ENCODE assay signal across 24 cellular contexts in genomic region chr3:101038393-101038792, GRCh38. TPM values are rescaled to one million over a fixed set of nuclear protein-coding genes. Genes with fewer than 3 reads are reported as not detected.
DNase-seq lines count a peak whose midpoint lies in the region; ATAC-seq and TF ChIP-seq lines count a peak whose summit lies in the region.
"Had no signal": no experiment of that assay in that cellular context is flagged by ENCODE, and none has a peak within 500 bp of the region (broad histone marks: within the 10 kb centered on the region; RNA-seq: fewer than 3 reads in every experiment).

No MANE protein-coding gene starts in this region.

- H3K4me1 Mint-ChIP-seq in activated CD4-positive, alpha-beta memory T cell treated with anti-CD3 and anti-CD28 coated beads for 36 hours (ENCODE audit: low read depth): no peaks in the 10 kb centered on the region
- H3K4me1 Mint-ChIP-seq: nephron progenitor cell, T-cell had no signal

- intact Hi-C loops in psoas muscle (cut with DNase I): loop anchor here in 1 of 2 donors (2.0 kb wide), 1 partner anchor 22 kb away; no protein-coding TSS in a partner anchor
- intact Hi-C loops in activated CD4-positive, alpha-beta memory T cell treated with anti-CD3 and anti-CD28 coated beads for 36 hours (cut with micrococcal nuclease): no loop called here

- H3K27me3 ChIP-seq in psoas muscle (ENCODE audit: insufficient read depth in 3 of 3, low read length in 2 of 3): no peaks in the 10 kb centered on the region
- H3K27me3 ChIP-seq: BLaER1, stomach, upper lobe of left lung had no signal

- POLR2A ChIA-PET in activated CD4-positive, alpha-beta memory T cell treated with anti-CD3 and anti-CD28 coated beads for 36 hours (lab: Charles Lee): interaction anchor here (1.0 kb wide), 1 partner anchor 15 kb away, joined by 4 read pairs; no protein-coding TSS in a partner anchor

- no peaks in the 10 kb centered on the region for H3K36me3 Mint-ChIP-seq in activated CD4-positive, alpha-beta memory T cell treated with anti-CD3 and anti-CD28 coated beads for 36 hours
- H3K36me3 Mint-ChIP-seq: T-cell had no signal

- no peaks in the 10 kb centered on the region for H3K4me1 ChIP-seq in psoas muscle

- CTCF ChIA-PET in activated CD4-positive, alpha-beta memory T cell treated with anti-CD3 and anti-CD28 coated beads for 36 hours (lab: Charles Lee): no interaction called here

- no peaks in the 10 kb centered on the region for H3K36me3 ChIP-seq in psoas muscle (ENCODE audit: insufficient read depth in 1 of 2, low read depth in 1 of 2)
- H3K36me3 ChIP-seq: BLaER1, stomach, upper lobe of left lung had no signal

- TF ChIP-seq CTCF in psoas muscle (IDR thresholded peaks at IDR 0.05) (no peak), GM10266 (IDR thresholded peaks at IDR 0.05; ENCODE audit: control insufficient read depth, insufficient read depth, low read depth, missing control alignments) (no peak)

- H3K4me3 Mint-ChIP-seq in activated CD4-positive, alpha-beta memory T cell treated with anti-CD3 and anti-CD28 coated beads for 36 hours: no peak overlapping the region
- H3K4me3 Mint-ChIP-seq: effector memory CD8-positive, alpha-beta T cell; nephron progenitor cell; T-cell had no signal

- no peaks in the 10 kb centered on the region for H3K9me3 Mint-ChIP-seq in activated CD4-positive, alpha-beta memory T cell treated with anti-CD3 and anti-CD28 coated beads for 36 hours
- H3K9me3 Mint-ChIP-seq: effector memory CD8-positive, alpha-beta T cell; nephron progenitor cell; T-cell had no signal

- H3K27ac Mint-ChIP-seq in activated CD4-positive, alpha-beta memory T cell treated with anti-CD3 and anti-CD28 coated beads for 36 hours: no peak overlapping the region
- H3K27ac Mint-ChIP-seq: effector memory CD8-positive, alpha-beta T cell; nephron progenitor cell; T-cell had no signal

- DNase-seq in EH (ENCODE audit: low read depth) (peak; percentile 37), LHCN-M2 (ENCODE audit: low read depth) (peak; percentile 58), epithelial cell of prostate (ENCODE audit: low read depth, low spot score) (peak; percentile 12), psoas muscle (no peak), NCI-H187 (lab: John Stamatoyannopoulos, UW) (no peak), GM10266 (ENCODE audit: extremely low spot score) (no peak)
- no peak for DNase-seq in stimulated activated CD4-positive, alpha-beta T cell treated with anti-CD3 and anti-CD28 coated beads, Interleukin-4, amount 100 ng/mL, for 1 hour
- DNase-seq in activated CD4-positive, alpha-beta memory T cell treated with anti-CD3 and anti-CD28 coated beads for 36 hours: no peak
- DNase-seq: activated gamma-delta T cell treated with Interleukin-2 at 50 U/mL for 16 hours; anterior cingulate cortex; cerebellar nuclear complex; effector memory CD8-positive, alpha-beta T cell; kidney glomerular epithelial cell; MV-4-11; NCI-H2029; NCI-H446 treated with DMSO at 0.1 percent for 48 hours; nephron progenitor cell; stimulated activated CD4-positive, alpha-beta T cell treated with anti-CD3 and anti-CD28 coated beads, Interleukin-2, amount 100 ng/mL, for 48 hours; stomach; T-cell; upper lobe of left lung had no signal

- H3K27ac ChIP-seq in epithelial cell of prostate (peak overlapping the region; percentile 97), psoas muscle (peak overlapping the region; percentile 1)
- H3K27ac ChIP-seq: BLaER1, skin epidermis, stomach, upper lobe of left lung had no signal

- ATAC-seq in psoas muscle: peak in 1 of 4 donors; percentile 22
- ATAC-seq: effector memory CD8-positive, alpha-beta T cell; K562; T-cell had no signal

- 35 to 44% (median 38%) methylated on average over 1 of the region's 1 CpG for WGBS in psoas muscle, 3 donors

- no peak overlapping the region for H3K4me3 ChIP-seq in psoas muscle
- H3K4me3 ChIP-seq: BLaER1, K562, skin epidermis, stomach, upper lobe of left lung had no signal

- H3K9me3 ChIP-seq in psoas muscle: no peaks in the 10 kb centered on the region
- H3K9me3 ChIP-seq: BLaER1, stomach, upper lobe of left lung had no signal

- peaks cover 6% of the 10 kb centered on the region for H3K27me3 Mint-ChIP-seq in activated CD4-positive, alpha-beta memory T cell treated with anti-CD3 and anti-CD28 coated beads for 36 hours
- H3K27me3 Mint-ChIP-seq: effector memory CD8-positive, alpha-beta T cell had no signal

RNA-seq across cellular contexts. Expression of gene ABI3BP, which starts 45.2 kb away (rescaled TPM):
- total RNA-seq in LHCN-M2 (2014; rRNA removed) (20.5 and 31.9 TPM in 2 replicates), psoas muscle (10 to 100 TPM in 2 of 4 donors, 1 to 10 TPM in 2; 6.7 to 23.9 (median 10.4) TPM)
- polyA plus RNA-seq in LHCN-M2 (2012): 68.7 TPM
- 1 to 10 TPM; 1.6 to 8.4 (median 2.6) TPM for polyA plus RNA-seq in psoas muscle
- not detected for total RNA-seq in activated CD4-positive, alpha-beta memory T cell treated with anti-CD3 and anti-CD28 coated beads for 36 hours

Comparison
In these comparisons a context has a peak if more than half of its experiments do, and no peak if none do; other contexts are left out.
1. DNase-seq: peak in EH (single experiment), LHCN-M2 (single experiment) and epithelial cell of prostate (single experiment); none in psoas muscle (0 of 2), NCI-H187 (0 of 2), GM10266 (single experiment), stimulated activated CD4-positive, alpha-beta T cell treated with anti-CD3 and anti-CD28 coated beads, Interleukin-4, amount 100 ng/mL, for 1 hour (single experiment) and activated CD4-positive, alpha-beta memory T cell treated with anti-CD3 and anti-CD28 coated beads for 36 hours (single experiment).
2. RNA of gene ABI3BP, which starts 45.2 kb away (total RNA-seq): 20.5 to 31.9 TPM in LHCN-M2 and 6.7 to 23.9 TPM in psoas muscle; not detected in activated CD4-positive, alpha-beta memory T cell treated with anti-CD3 and anti-CD28 coated beads for 36 hours; every median in the first group is over 4 times any median in the second.